In the genomic region with DNA sequence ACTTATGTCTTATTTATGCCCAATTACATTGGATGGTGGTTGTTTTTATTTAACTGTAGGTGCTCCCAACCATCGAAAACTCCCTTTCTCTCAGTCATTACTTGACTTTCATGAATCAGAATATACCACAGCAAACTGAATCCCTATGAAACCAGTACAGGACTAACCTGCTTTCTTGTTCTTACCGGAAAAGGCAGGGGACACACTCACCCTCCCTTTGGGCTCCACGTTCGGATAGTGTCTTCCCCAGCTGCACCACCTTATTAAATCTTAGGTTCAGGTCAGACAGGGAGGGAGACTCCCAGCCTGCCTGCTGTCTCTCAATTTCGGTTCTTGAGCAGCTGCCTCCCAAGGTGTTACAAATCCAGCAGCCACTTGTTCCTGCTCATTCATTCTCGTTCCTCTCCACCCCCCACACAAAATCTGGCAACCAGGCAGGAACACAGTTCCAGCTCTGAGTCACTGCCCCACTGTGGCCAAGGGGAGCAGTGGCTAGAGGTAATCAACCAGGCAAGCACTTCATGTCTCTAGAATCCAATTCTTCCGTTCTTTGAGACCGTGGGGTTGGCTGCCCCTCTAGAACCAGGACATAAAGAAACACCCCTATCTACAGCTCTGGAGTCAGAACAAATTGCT, we compare ENCODE assay signal across 8 cellular contexts.
DNase-seq lines count a peak whose midpoint lies in the region; ATAC-seq and TF ChIP-seq lines count a peak whose summit lies in the region.

No MANE protein-coding gene starts in this region.

- H3K9me3 ChIP-seq in Karpas-422 (ENCODE audit: low read length) = no peaks in the 10 kb centered on the region

- peaks cover 0 to 1% (median 0%) of the 10 kb centered on the region in 3 donors for H3K27me3 Mint-ChIP-seq in CD14-positive monocyte (ENCODE audit: low read depth in 3 of 3)

- no peak overlapping the region for H2BK15ac ChIP-seq in mesendoderm (replicated peaks; ENCODE audit: low read depth)

- no peaks in the 10 kb centered on the region for H3K9me3 Mint-ChIP-seq in CD14-positive monocyte

- no peak for ATAC-seq in HG02763 (IDR thresholded peaks at IDR 0.05; ENCODE audit: unreplicated experiment)
- no peak for ATAC-seq in GM19395 (IDR thresholded peaks at IDR 0.05; ENCODE audit: unreplicated experiment)

- H3K56ac ChIP-seq in mesendoderm (ENCODE audit: low read length) = peak overlapping the region; percentile 42

- H3K4ac ChIP-seq in mesendoderm (ENCODE audit: low read depth, low read length) = no peak overlapping the region

- no peak overlapping the region for H3K18ac ChIP-seq in mesendoderm (ENCODE audit: low read length)

- DNase-seq in GM04504 (ENCODE audit: low read depth) (peak; percentile 44), Karpas-422 (peak; percentile 66), cerebellum (ENCODE audit: low spot score) (peak; percentile 53), mesendoderm (peak; percentile 82), CD14-positive monocyte (ENCODE audit: low spot score) (no peak), T1000 (lab: John Stamatoyannopoulos, UW) (no peak)

- H3K27ac Mint-ChIP-seq in CD14-positive monocyte = no peak overlapping the region

- no peaks in the 10 kb centered on the region for H3K36me3 ChIP-seq in Karpas-422 (ENCODE audit: insufficient read depth, low read length)
- no peaks in the 10 kb centered on the region for H3K36me3 ChIP-seq in mesendoderm (ENCODE audit: control insufficient read depth, insufficient read depth, low read length)

- H3K23ac ChIP-seq in mesendoderm (ENCODE audit: low read length) = no peak overlapping the region

- H3K9me2 ChIP-seq in Karpas-422 (replicated peaks; ENCODE audit: insufficient read depth, low read length) = no peaks in the 10 kb centered on the region

- no peaks in the 10 kb centered on the region for H3K36me3 Mint-ChIP-seq in CD14-positive monocyte

- H4K8ac ChIP-seq in mesendoderm (ENCODE audit: low read depth, low read length) = no peak overlapping the region

- H2BK5ac ChIP-seq in mesendoderm (ENCODE audit: low read length) = peak overlapping the region; percentile 44

- H3K79me2 ChIP-seq in Karpas-422 (ENCODE audit: low read length) (no peaks in the 10 kb centered on the region), mesendoderm (ENCODE audit: control insufficient read depth, insufficient read depth, low read length) (no peaks in the 10 kb centered on the region)

- no peak overlapping the region for H3K4me2 ChIP-seq in Karpas-422 (ENCODE audit: low read depth, low read length, poor library complexity, severe bottlenecking)
- H3K4me2 ChIP-seq in mesendoderm (ENCODE audit: low read length) = no peak overlapping the region

- H2BK120ac ChIP-seq in mesendoderm (ENCODE audit: low read depth, low read length) = no peak overlapping the region

- no peak overlapping the region for H4K5ac ChIP-seq in mesendoderm (ENCODE audit: low read length)

- peaks cover 2% of the 10 kb centered on the region for H3K4me1 Mint-ChIP-seq in CD14-positive monocyte

- no peak for TF ChIP-seq CTCF in CD14-positive monocyte (IDR thresholded peaks at IDR 0.05)

- H3K4me1 ChIP-seq in Karpas-422 (ENCODE audit: low read length) = peaks cover 14% of the 10 kb centered on the region
- peaks cover 27% of the 10 kb centered on the region for H3K4me1 ChIP-seq in mesendoderm (ENCODE audit: control insufficient read depth, low read depth, low read length)

- H3K27ac ChIP-seq in Karpas-422 (ENCODE audit: low read length) (no peak overlapping the region), mesendoderm (ENCODE audit: low read depth, low read length) (no peak overlapping the region)

- 0 out of 2 replicates have a peak overlapping the region, but pooled peaks have one; percentile 51 for H2AFZ ChIP-seq in Karpas-422 (ENCODE audit: low read length)

- H3K9ac ChIP-seq in Karpas-422 (ENCODE audit: low read length) (no peak overlapping the region), mesendoderm (ENCODE audit: low read length) (no peak overlapping the region)

- intact Hi-C loops in CD14-positive monocyte (cut with micrococcal nuclease) = loop anchor here in 1 of 2 donors (5.0 kb wide), 1 partner anchor 94 kb away; no protein-coding TSS in a partner anchor

- H4K20me1 ChIP-seq in Karpas-422 (ENCODE audit: insufficient read depth, low read depth, low read length) = no peaks in the 10 kb centered on the region

- H3K4me3 ChIP-seq in Karpas-422 (ENCODE audit: low read length) = no peak overlapping the region
- no peak overlapping the region for H3K4me3 ChIP-seq in mesendoderm (ENCODE audit: low read length)

- WGBS in mesendoderm (ENCODE audit: extremely low coverage, insufficient coverage, low lambda C conversion rate) = no CpG with 5 or more reads among the region's 8 CpGs

- no peaks in the 10 kb centered on the region for H3K79me1 ChIP-seq in mesendoderm (ENCODE audit: low read length)

- no peak overlapping the region for H3K4me3 Mint-ChIP-seq in CD14-positive monocyte

- H2AK5ac ChIP-seq in mesendoderm (ENCODE audit: low read length) = no peak overlapping the region

- H3K27me3 ChIP-seq in Karpas-422 (ENCODE audit: low read length) (no peaks in the 10 kb centered on the region), mesendoderm (ENCODE audit: insufficient read depth, low read length, poor library complexity) (no peaks in the 10 kb centered on the region)

Comparison
In these comparisons a context has a peak if more than half of its experiments do, and no peak if none do; other contexts are left out.
1. DNase-seq: peak in GM04504 (single experiment), Karpas-422 (single experiment), cerebellum (single experiment) and mesendoderm (single experiment); none in CD14-positive monocyte (single experiment) and T1000 (single experiment).